Comparison of ENCODE assay signal across 8 cellular contexts in the genomic region with DNA sequence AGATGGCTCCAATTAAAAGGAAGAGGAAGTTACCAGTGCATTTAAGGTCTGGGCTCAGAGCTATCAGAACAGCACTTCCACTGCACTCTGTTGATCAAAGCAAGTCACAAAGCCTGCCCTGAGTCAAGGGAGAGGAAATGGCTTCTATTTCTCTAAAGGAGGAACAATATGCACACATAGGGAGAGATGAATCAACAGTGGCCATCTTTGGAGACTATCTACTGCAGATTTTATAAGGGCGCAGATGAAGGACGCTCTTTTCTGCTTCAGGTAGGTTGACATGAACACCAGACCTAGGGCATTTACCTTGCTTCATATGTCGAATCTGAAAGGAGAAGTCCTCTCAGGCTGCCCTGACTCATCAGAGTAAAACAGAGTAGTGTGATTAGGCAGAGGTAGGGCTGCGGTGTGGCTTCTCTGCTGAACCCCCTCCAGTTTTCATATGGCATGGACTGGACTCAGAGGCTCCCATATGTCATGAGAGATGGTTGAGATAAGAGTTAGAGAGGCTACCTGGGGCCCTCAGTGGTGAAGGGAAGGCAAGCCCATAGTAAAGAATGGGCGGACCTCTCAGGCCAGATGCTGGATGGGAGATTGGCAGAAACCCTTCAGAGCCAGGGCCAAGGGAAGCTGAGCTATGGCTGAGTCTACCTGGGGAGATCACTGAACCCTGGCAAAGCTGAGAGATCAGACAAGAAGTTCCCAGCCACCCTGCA.
DNase-seq lines count a peak whose midpoint lies in the region; ATAC-seq and TF ChIP-seq lines count a peak whose summit lies in the region.

No MANE protein-coding gene starts in this region.

- H3K27me3 Mint-ChIP-seq in T-cell: no peaks in the 10 kb centered on the region

- ATAC-seq in HG03025 (IDR thresholded peaks at IDR 0.05; ENCODE audit: low FRiP score, unreplicated experiment) (peak; percentile 76), T-cell (replicated peaks in 1 of 4) (peak; percentile 88 to 92 (median 92)), esophagus mucosa (peak; percentile 39)

- peak; percentile 20 for TF ChIP-seq POLR2A in GM18951 (IDR thresholded peaks at IDR 0.05; ENCODE audit: extremely low read depth, insufficient read depth, insufficient read length)

- peak overlapping the region; percentile 71 to 82 (median 79) for H3K4me3 Mint-ChIP-seq in T-cell

- CTCF ChIA-PET in T-cell (lab: Charles Lee): interaction anchor here (0.5 to 2.1 kb wide), 7 partner anchors 10 to 158 kb away, joined by 3 to 8 read pairs (median 3); no protein-coding TSS in a partner anchor

- in situ Hi-C loops in GM18951 (cut with MboI; ENCODE audit: low sequenced_read_pairs, unreplicated experiment): no loop called here

- POLR2A ChIA-PET in T-cell (lab: Charles Lee): interaction anchor here (0.6 to 1.4 kb wide), 4 partner anchors 9 to 85 kb away, joined by 3 to 5 read pairs (median 4); a partner anchor contains a TSS

- H3K4me1 Mint-ChIP-seq in T-cell: peaks cover 83 to 94% (median 86%) of the 10 kb centered on the region in 3 donors

- DNase-seq in T-cell: peak in 24 of 34 experiments; percentile 12 to 61 (median 35)
- no peak for DNase-seq in UCSD-AML1 (lab: John Stamatoyannopoulos, UW; ENCODE audit: unreplicated experiment)
- DNase-seq in NCI-H1048 (lab: John Stamatoyannopoulos, UW): no peak
- DNase-seq in COLO829 (ENCODE audit: low spot score): no peak
- no peak for DNase-seq in DMS 273 treated with DMSO at 0.1 percent for 48 hours (lab: John Stamatoyannopoulos, UW)

- H3K27ac Mint-ChIP-seq in T-cell: peak overlapping the region; percentile 92 to 98

- no peaks in the 10 kb centered on the region for H3K36me3 Mint-ChIP-seq in T-cell

- peaks cover 0 to 4% (median 0%) of the 10 kb centered on the region in 3 donors for H3K9me3 Mint-ChIP-seq in T-cell

Comparison
In these comparisons a context has a peak if more than half of its experiments do, and no peak if none do; other contexts are left out.
1. ATAC-seq: peak in every context shown above with its lines; median percentile 92 in T-cell; 76 in HG03025; 39 in esophagus mucosa.
2. DNase-seq: peak in T-cell (24 of 34); none in UCSD-AML1 (single experiment), NCI-H1048 (single experiment), COLO829 (single experiment) and DMS 273 treated with DMSO at 0.1 percent for 48 hours (single experiment).